In the genomic region with DNA sequence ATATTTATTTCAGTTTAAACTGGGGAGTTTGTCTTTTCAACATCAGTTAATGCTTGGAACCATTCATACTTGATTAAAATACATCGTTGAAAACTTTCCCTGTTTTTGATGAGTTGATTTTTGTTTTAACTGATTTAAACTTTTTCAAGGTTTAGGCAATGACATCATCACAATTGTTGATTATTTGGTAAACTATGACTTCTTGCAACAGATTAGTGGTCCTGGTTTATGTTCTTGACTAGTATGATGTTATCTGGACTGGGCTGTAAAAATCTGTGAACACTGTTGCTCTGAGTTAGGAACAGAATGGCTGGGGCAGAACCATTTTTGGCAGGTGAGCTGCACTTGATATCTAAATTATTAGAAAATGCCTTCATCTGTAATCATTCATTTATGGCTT, we compare ENCODE assay signal across 22 cellular contexts. TPM values are rescaled to one million over a fixed set of nuclear protein-coding genes. Genes with fewer than 3 reads are reported as not detected.
DNase-seq lines count a peak whose midpoint lies in the region; ATAC-seq, FAIRE-seq and TF ChIP-seq lines count a peak whose summit lies in the region.
"Had no signal": no experiment of that assay in that cellular context is flagged by ENCODE, and none has a peak within 500 bp of the region (broad histone marks: within the 10 kb centered on the region; RNA-seq: fewer than 3 reads in every experiment).

A gene with protein sequence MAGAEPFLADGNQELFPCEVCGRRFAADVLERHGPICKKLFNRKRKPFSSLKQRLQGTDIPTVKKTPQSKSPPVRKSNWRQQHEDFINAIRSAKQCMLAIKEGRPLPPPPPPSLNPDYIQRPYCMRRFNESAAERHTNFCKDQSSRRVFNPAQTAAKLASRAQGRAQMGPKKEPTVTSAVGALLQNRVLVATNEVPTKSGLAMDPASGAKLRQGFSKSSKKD (plus strand): TSS at position 241 of the 400 bp plus-strand sequence. CDS start 66 bp downstream, at position 307.

- intact Hi-C loops in K562 (cut with micrococcal nuclease) = loop anchor here (10.0 kb wide), 1 partner anchor 151 kb away; no protein-coding TSS in a partner anchor
- intact Hi-C loops in heart right ventricle (cut with DNase I) = no loop called here

- H3K4me1 Mint-ChIP-seq in activated naive CD4-positive, alpha-beta T cell treated with anti-CD3 and anti-CD28 coated beads, Interleukin-2, amount 50 U/mL, for 24 hours = no peaks in the 10 kb centered on the region
- H3K4me1 Mint-ChIP-seq in nephron progenitor cell = no peaks in the 10 kb centered on the region
- H3K4me1 Mint-ChIP-seq in effector memory CD8-positive, alpha-beta T cell (ENCODE audit: low read depth in 2 of 2) = no peaks in the 10 kb centered on the region

- peaks cover 31% of the 10 kb centered on the region for H3K36me3 Mint-ChIP-seq in activated naive CD4-positive, alpha-beta T cell treated with anti-CD3 and anti-CD28 coated beads, Interleukin-2, amount 50 U/mL, for 24 hours
- H3K36me3 Mint-ChIP-seq in nephron progenitor cell (ENCODE audit: low read depth) = peaks cover 72% of the 10 kb centered on the region
- peaks cover 49% of the 10 kb centered on the region for H3K36me3 Mint-ChIP-seq in effector memory CD8-positive, alpha-beta T cell (ENCODE audit: insufficient read depth)

- H3K27ac ChIP-seq in K562 (ENCODE audit: extremely low read depth, low read depth, low read length) (no peak within 1 kb of the TSS), urinary bladder (ENCODE audit: low read depth) (peak within 1 kb of the TSS; percentile 38), heart right ventricle (no peak within 1 kb of the TSS)
- H3K27ac ChIP-seq: BLaER1 treated with 17β-estradiol and CSF1 and Interleukin-3, amounts not matched to agents 10 nM and 100 nM had no signal

- H3K4me3 ChIP-seq in K562 (no peak within 1 kb of the TSS), urinary bladder (ENCODE audit: low read depth, low read length) (no peak within 1 kb of the TSS), heart right ventricle (no peak within 1 kb of the TSS)
- H3K4me3 ChIP-seq: BLaER1 treated with 17β-estradiol and CSF1 and Interleukin-3, amounts not matched to agents 10 nM and 100 nM; MG63 had no signal

- ATAC-seq in K562 (no peak; the same call in 2 of the 3 replicates), heart right ventricle (no peak)
- no peak for ATAC-seq in effector memory CD8-positive, alpha-beta T cell (replicated peaks)
- ATAC-seq: CD8-positive, alpha-beta T cell had no signal

- no peaks in the 10 kb centered on the region for H3K4me1 ChIP-seq in K562 (replicated peaks in 1 of 2; ENCODE audit: control insufficient read depth in 2 of 2, insufficient read depth in 2 of 2, low read length in 2 of 2)
- no peaks in the 10 kb centered on the region for H3K4me1 ChIP-seq in urinary bladder (ENCODE audit: insufficient read depth)
- no peaks in the 10 kb centered on the region for H3K4me1 ChIP-seq in heart right ventricle
- H3K4me1 ChIP-seq: BLaER1 treated with 17β-estradiol and CSF1 and Interleukin-3, amounts not matched to agents 10 nM and 100 nM had no signal

- H3K9me3 ChIP-seq in K562 (replicated peaks; ENCODE audit: control insufficient read depth, insufficient read depth, low read depth, low read length) (no peaks in the 10 kb centered on the region), heart right ventricle (peaks cover 0 to 12% (median 0%) of the 10 kb centered on the region in 11 donors)
- H3K9me3 ChIP-seq: MG63 had no signal

- in situ Hi-C loops in K562 (cut with MboI) = no loop called here

- no peaks in the 10 kb centered on the region for H3K27me3 Mint-ChIP-seq in activated naive CD4-positive, alpha-beta T cell treated with anti-CD3 and anti-CD28 coated beads, Interleukin-2, amount 50 U/mL, for 24 hours
- no peaks in the 10 kb centered on the region for H3K27me3 Mint-ChIP-seq in nephron progenitor cell (ENCODE audit: low read depth, poor library complexity)
- H3K27me3 Mint-ChIP-seq in effector memory CD8-positive, alpha-beta T cell = no peaks in the 10 kb centered on the region

- H3K4me2 ChIP-seq in K562 (ENCODE audit: insufficient read depth, low read length) = no peak within 1 kb of the TSS
- H3K4me2 ChIP-seq: BLaER1 treated with 17β-estradiol and CSF1 and Interleukin-3, amounts not matched to agents 10 nM and 100 nM had no signal

- H3K79me2 ChIP-seq in K562 (ENCODE audit: control insufficient read depth, insufficient read depth, low read length) = no peaks in the 10 kb centered on the region

- no peak within 1 kb of the TSS for H3K4me3 Mint-ChIP-seq in activated naive CD4-positive, alpha-beta T cell treated with anti-CD3 and anti-CD28 coated beads, Interleukin-2, amount 50 U/mL, for 24 hours
- H3K4me3 Mint-ChIP-seq in nephron progenitor cell = no peak within 1 kb of the TSS
- no peak within 1 kb of the TSS for H3K4me3 Mint-ChIP-seq in effector memory CD8-positive, alpha-beta T cell
- H3K4me3 Mint-ChIP-seq: CD8-positive, alpha-beta T cell had no signal

- H3K9me1 ChIP-seq in K562 (ENCODE audit: control insufficient read depth, insufficient read depth, low read length) = no peaks in the 10 kb centered on the region

- H3K27ac Mint-ChIP-seq in activated naive CD4-positive, alpha-beta T cell treated with anti-CD3 and anti-CD28 coated beads, Interleukin-2, amount 50 U/mL, for 24 hours = peak within 1 kb of the TSS; percentile 14
- H3K27ac Mint-ChIP-seq in nephron progenitor cell = peak within 1 kb of the TSS; percentile 59
- H3K27ac Mint-ChIP-seq in effector memory CD8-positive, alpha-beta T cell = no peak within 1 kb of the TSS
- H3K27ac Mint-ChIP-seq: CD8-positive, alpha-beta T cell had no signal

- TF ChIP-seq RAD21 in K562 (CRISPR knock-in tag; conservative IDR thresholded peaks at IDR 0.05 in 1 of 2, IDR thresholded peaks at IDR 0.05 in 1 of 2) = no peak

- H3K9me3 Mint-ChIP-seq in activated naive CD4-positive, alpha-beta T cell treated with anti-CD3 and anti-CD28 coated beads, Interleukin-2, amount 50 U/mL, for 24 hours = peaks cover 5% of the 10 kb centered on the region
- peaks cover 14% of the 10 kb centered on the region for H3K9me3 Mint-ChIP-seq in nephron progenitor cell
- H3K9me3 Mint-ChIP-seq in effector memory CD8-positive, alpha-beta T cell = no peaks in the 10 kb centered on the region

- H2AFZ ChIP-seq in K562 (ENCODE audit: low read depth, low read length) = no peak within 1 kb of the TSS

- no peak for DNase-seq in activated naive CD4-positive, alpha-beta T cell (lab: John Stamatoyannopoulos, UW)
- no peak for DNase-seq in K562 (ENCODE audit: extremely low read depth in 1 of 4, low spot score in 3 of 4)
- no peak for DNase-seq in nephron progenitor cell
- no peak for DNase-seq in heart right ventricle
- DNase-seq in NCI-H187 (lab: John Stamatoyannopoulos, UW) = no peak
- DNase-seq in effector memory CD8-positive, alpha-beta T cell = no peak
- DNase-seq: 8988T; CD8-positive, alpha-beta T cell; MG63; NCI-H1417; NCI-H1694 treated with DMSO at 0.1 percent for 48 hours; NCI-H446; NCI-H526; Right ventricle myocardium superior had no signal

- H4K20me1 ChIP-seq in K562 (replicated peaks; ENCODE audit: control insufficient read depth, insufficient read depth, low read length) = no peaks in the 10 kb centered on the region

- no peak for TF ChIP-seq POLR2A in K562 (conservative IDR thresholded peaks at IDR 0.05)

- H3K9ac ChIP-seq in K562 (ENCODE audit: insufficient read depth in 1 of 2, low read depth in 2 of 2, low read length in 2 of 2) = no peak within 1 kb of the TSS
- H3K9ac ChIP-seq: BLaER1 treated with 17β-estradiol and CSF1 and Interleukin-3, amounts not matched to agents 10 nM and 100 nM had no signal

- CTCF ChIA-PET in K562 (lab: Yijun Ruan, JAX; ENCODE audit: low intra/inter-chr PET ratio) = no interaction called here

- TF ChIP-seq EP300 in K562 (IDR thresholded peaks at IDR 0.05; ENCODE audit: low read length) = no peak

- WGBS in K562 (ENCODE audit: insufficient coverage, low coverage, missing lambda C conversion rate) = 96% methylated on average over 1 of the region's 1 CpG
- WGBS in urinary bladder = 57% methylated on average over 1 of the region's 1 CpG
- WGBS in heart right ventricle, 2 donors = 90 to 93% methylated on average over 1 of the region's 1 CpG

- no peaks in the 10 kb centered on the region for H3K27me3 ChIP-seq in K562 (ENCODE audit: control insufficient read depth in 2 of 2, insufficient read depth in 2 of 2, low read length in 2 of 2)
- H3K27me3 ChIP-seq in heart right ventricle = no peaks in the 10 kb centered on the region
- H3K27me3 ChIP-seq: BLaER1 treated with 17β-estradiol and CSF1 and Interleukin-3, amounts not matched to agents 10 nM and 100 nM; MG63 had no signal

- FAIRE-seq in K562 (lab: Jason Lieb, UNC) = no peak
- FAIRE-seq: GM18507 had no signal

- TF ChIP-seq CTCF in K562 (IDR thresholded peaks at IDR 0.05 in 2 of 3, conservative IDR thresholded peaks at IDR 0.05 in 1 of 3; ENCODE audit: insufficient read depth in 2 of 3, low read depth in 1 of 3, low read length in 3 of 3) (no peak), nephron progenitor cell (IDR thresholded peaks at IDR 0.05) (no peak), heart right ventricle (IDR thresholded peaks at IDR 0.05) (no peak)

- BruUV-seq in K562 (replicated peaks; lab: Mats Ljungman, UMichigan) = no TSS peak

- POLR2A ChIA-PET in K562 (lab: Yijun Ruan, JAX) = no interaction called here

- H3K36me3 ChIP-seq in K562 (ENCODE audit: control insufficient read depth, insufficient read depth, low read length) (peaks cover 60% of the 10 kb centered on the region), urinary bladder (ENCODE audit: insufficient read depth) (peaks cover 5% of the 10 kb centered on the region), heart right ventricle (peaks cover 0 to 73% (median 38%) of the 10 kb centered on the region in 9 donors)

RNA-seq across cellular contexts. Expression of the gene that starts here (rescaled TPM):
- not detected in 2 replicates for total RNA-seq in K562 (2011; cell fraction: chromatin; rRNA removed; ENCODE audit: low replicate concordance)
- total RNA-seq in K562 (2011; cell fraction: nucleolus; rRNA removed) = not detected in 2 replicates
- not detected in 2 replicates for total RNA-seq in K562 (2011; cell fraction: nucleoplasm; rRNA removed)
- total RNA-seq in K562 (2014; rRNA removed) (not detected in 2 replicates), K562 (2014; rRNA removed; fragmentation: Illumina TruSeq; extraction: Trizol) (not detected in 2 replicates), K562 (2015; rRNA removed; fragmentation: Illumina TruSeq; extraction: Trizol) (not detected in 2 replicates), K562 (2021) (not detected in 2 replicates), urinary bladder (not detected), heart right ventricle (under 1 TPM in 1 of 10 donors, not detected in 9; 0.28 TPM)
- polyA plus RNA-seq in K562 (2011; rRNA removed) (not detected in 2 replicates), K562 (2014; fragmentation: Illumina TruSeq; extraction: Trizol) (not detected in 2 replicates), K562 (2014; fragmentation: Nextera tagmentation; extraction: Ambion mirVana) (not detected), K562 (2014; rRNA removed) (not detected in 2 replicates), urinary bladder (not detected), heart right ventricle (not detected)
- not detected in 2 replicates for polyA plus RNA-seq in K562 (2011; cell fraction: cytosol; rRNA removed)
- polyA plus RNA-seq in K562 (2011; cell fraction: nucleus; rRNA removed) = not detected in 2 replicates
- polyA plus RNA-seq in K562 (2012) = not detected in 2 replicates
- polyA minus RNA-seq in K562 (2011; rRNA and poly(A)+ RNA removed) = not detected in 2 replicates
- not detected in 2 replicates for polyA minus RNA-seq in K562 (2011; cell fraction: cytosol; rRNA and poly(A)+ RNA removed)
- not detected in 2 replicates for polyA minus RNA-seq in K562 (2011; cell fraction: nucleus; rRNA and poly(A)+ RNA removed)
- total RNA-seq: CD8-positive, alpha-beta T cell; Daoy; H4; LHCN-M2; Right ventricle myocardium superior; SK-MEL-5 had no signal

Comparison
In these comparisons a context has a peak if more than half of its experiments do, and no peak if none do; other contexts are left out.
1. H3K27ac Mint-ChIP-seq: peak in activated naive CD4-positive, alpha-beta T cell treated with anti-CD3 and anti-CD28 coated beads, Interleukin-2, amount 50 U/mL, for 24 hours (single experiment) and nephron progenitor cell (single experiment); none in effector memory CD8-positive, alpha-beta T cell (0 of 2).